11 cellular contexts compared by ENCODE assay signal in the genomic region with DNA sequence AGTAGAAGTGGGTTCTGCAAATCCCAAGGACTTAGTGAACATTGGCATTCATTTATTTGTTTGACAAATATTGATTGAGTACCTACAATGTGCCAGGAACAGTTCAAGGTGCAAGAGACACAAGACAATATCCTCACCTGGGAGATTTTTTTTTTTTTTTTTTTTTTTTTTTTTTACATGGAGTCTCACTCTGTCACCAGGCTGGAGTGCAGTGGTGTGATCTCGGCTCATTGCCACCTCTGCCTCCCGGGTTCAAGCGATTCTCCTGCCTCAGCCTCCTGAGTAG. TPM values are rescaled to one million over a fixed set of nuclear protein-coding genes. Genes with fewer than 3 reads are reported as not detected.
DNase-seq lines count a peak whose midpoint lies in the region; ATAC-seq, FAIRE-seq and TF ChIP-seq lines count a peak whose summit lies in the region.
"Not testable (repeated sequence)": the region's sequence is repeated elsewhere in the genome, so short reads cannot be mapped to it uniquely, and the experiment has no call there.
"Had no signal": no experiment of that assay in that cellular context is flagged by ENCODE, and none has a peak within 500 bp of the region (broad histone marks: within the 10 kb centered on the region; RNA-seq: fewer than 3 reads in every experiment).

No MANE protein-coding gene starts in this region.

- peak overlapping the region in 1 of 3 donors; percentile 45 for H3K9ac ChIP-seq in skeletal muscle tissue (ENCODE audit: low read depth in 1 of 3, low read length in 3 of 3)

- not testable (repeated sequence) for BruUV-seq in Caco-2 (replicated peaks; lab: Mats Ljungman, UMichigan)

- not testable (repeated sequence) for H3K27me3 Mint-ChIP-seq in Caco-2 (ENCODE audit: insufficient read depth, unreplicated experiment)
- peaks cover 26% of the 10 kb centered on the region for H3K27me3 Mint-ChIP-seq in T-helper 2 cell treated with Interferon-gamma antibody and Interleukin-4, amounts not matched to agents 5 μg/mL and 100 μg/mL, for 36 hours (ENCODE audit: low read depth)
- peaks cover 34% of the 10 kb centered on the region for H3K27me3 Mint-ChIP-seq in endothelial cell (ENCODE audit: unreplicated experiment)
- H3K27me3 Mint-ChIP-seq in naive thymus-derived CD8-positive, alpha-beta T cell = peaks cover 3 to 13% (median 7%) of the 10 kb centered on the region in 5 donors
- peaks cover 42% of the 10 kb centered on the region for H3K27me3 Mint-ChIP-seq in neural crest cell (ENCODE audit: low read depth)

- not testable (repeated sequence) for H3K4me1 Mint-ChIP-seq in Caco-2 (ENCODE audit: low read depth, unreplicated experiment); T-helper 2 cell treated with Interferon-gamma antibody and Interleukin-4, amounts not matched to agents 5 μg/mL and 100 μg/mL, for 36 hours (ENCODE audit: low read depth); endothelial cell (ENCODE audit: unreplicated experiment); neural crest cell
- H3K4me1 Mint-ChIP-seq in naive thymus-derived CD8-positive, alpha-beta T cell = peaks cover 9 to 18% (median 13%) of the 10 kb centered on the region in 4 donors

- H3K9me3 ChIP-seq in A549; Caco-2; skeletal muscle tissue (ENCODE audit: control insufficient read depth in 3 of 3, low read length in 3 of 3): not testable (repeated sequence)

- TF ChIP-seq CTCF in A549 (IDR thresholded peaks at IDR 0.05); Caco-2 (IDR thresholded peaks at IDR 0.05; ENCODE audit: insufficient read depth in 1 of 2, low read depth in 1 of 2, low read length in 1 of 2, severe bottlenecking in 1 of 2, unreplicated experiment in 1 of 2); endothelial cell (IDR thresholded peaks at IDR 0.05; ENCODE audit: unreplicated experiment); neural crest cell (conservative IDR thresholded peaks at IDR 0.05): not testable (repeated sequence)

- POLR2A ChIA-PET in A549 (lab: Yijun Ruan, JAX) = interaction anchor here (1.2 to 5.3 kb wide), 3 partner anchors 21 to 29 kb away, joined by 4 to 45 read pairs (median 9); partner anchors contain the start of gene GRAMD1A
- POLR2A ChIA-PET in Caco-2 (lab: Charles Lee); HEK293T (lab: Yijun Ruan, JAX): not testable (repeated sequence)
- POLR2A ChIA-PET in naive thymus-derived CD8-positive, alpha-beta T cell (lab: Charles Lee) = interaction anchor here (0.6 to 9.2 kb wide), 6 partner anchors 13 to 80 kb away, joined by 3 to 98 read pairs (median 4); partner anchors contain the start of gene GRAMD1A

- intact Hi-C loops in Caco-2 (cut with micrococcal nuclease; ENCODE audit: unreplicated experiment) = loop anchor here (2.0 kb wide), 1 partner anchor 22 kb away; no protein-coding TSS in a partner anchor

- not testable (repeated sequence) for TF ChIP-seq POLR2A in A549 (IDR thresholded peaks at IDR 0.05; ENCODE audit: low read length)

- H3K36me3 Mint-ChIP-seq in Caco-2 (ENCODE audit: insufficient read depth, unreplicated experiment) (peaks cover 59% of the 10 kb centered on the region), endothelial cell (ENCODE audit: low read depth, unreplicated experiment) (peaks cover 40% of the 10 kb centered on the region)
- peaks cover 26% of the 10 kb centered on the region for H3K36me3 Mint-ChIP-seq in T-helper 2 cell treated with Interferon-gamma antibody and Interleukin-4, amounts not matched to agents 5 μg/mL and 100 μg/mL, for 36 hours (ENCODE audit: low read depth)
- peaks cover 0 to 44% (median 5%) of the 10 kb centered on the region in 3 donors for H3K36me3 Mint-ChIP-seq in naive thymus-derived CD8-positive, alpha-beta T cell
- H3K36me3 Mint-ChIP-seq in neural crest cell (ENCODE audit: low read depth) = not testable (repeated sequence)

- not testable (repeated sequence) for DNase-seq in A549 (ENCODE audit: low read depth in 1 of 2, low spot score in 1 of 2); Caco-2; HEK293T (ENCODE audit: extremely low spot score); T-helper 2 cell treated with Interferon-gamma antibody and Interleukin-4, amounts not matched to agents 5 μg/mL and 100 μg/mL, for 36 hours (ENCODE audit: low spot score); endothelial cell (ENCODE audit: low spot score); naive thymus-derived CD8-positive, alpha-beta T cell; neural crest cell (ENCODE audit: low read depth, low spot score)

- H3K4me1 ChIP-seq in A549 = peaks cover 12% of the 10 kb centered on the region
- not testable (repeated sequence) for H3K4me1 ChIP-seq in Caco-2
- peaks cover 36 to 44% (median 37%) of the 10 kb centered on the region in 3 donors for H3K4me1 ChIP-seq in skeletal muscle tissue (ENCODE audit: control insufficient read depth in 3 of 3, insufficient read depth in 3 of 3, low read length in 3 of 3)

- WGBS in A549 (ENCODE audit: missing lambda C conversion rate) = 93% methylated on average over 3 of the region's 3 CpGs

- H3K4me3 Mint-ChIP-seq in Caco-2 (ENCODE audit: unreplicated experiment) (peak overlapping the region; percentile 42), endothelial cell (ENCODE audit: unreplicated experiment) (peak overlapping the region; percentile 13), neural crest cell (peak overlapping the region; percentile 40)
- peak overlapping the region; percentile 5 for H3K4me3 Mint-ChIP-seq in T-helper 2 cell treated with Interferon-gamma antibody and Interleukin-4, amounts not matched to agents 5 μg/mL and 100 μg/mL, for 36 hours
- peak overlapping the region in 8 of 10 donors; percentile 10 to 70 (median 42) for H3K4me3 Mint-ChIP-seq in naive thymus-derived CD8-positive, alpha-beta T cell

- CTCF ChIA-PET in A549 (lab: Yijun Ruan, JAX) = interaction anchor here (1.2 to 48.0 kb wide), 5 partner anchors 19 to 107 kb away, joined by 3 to 1860 read pairs (median 11); partner anchors contain the start of genes GRAMD1A, LGI4 and ZNF792
- CTCF ChIA-PET in Caco-2 (lab: Charles Lee); HEK293T (lab: Yijun Ruan, JAX): not testable (repeated sequence)

- ATAC-seq in A549; naive thymus-derived CD8-positive, alpha-beta T cell: not testable (repeated sequence)

- FAIRE-seq in A549 (lab: Jason Lieb, UNC) = peak; percentile 63

- not testable (repeated sequence) for H3K4me3 ChIP-seq in A549; Caco-2 (ENCODE audit: low read depth, low read length); skeletal muscle tissue (ENCODE audit: low read length in 3 of 3)

- not testable (repeated sequence) for TF ChIP-seq EP300 in A549 (IDR thresholded peaks at IDR 0.05)

- H3K36me3 ChIP-seq in Caco-2 (ENCODE audit: control insufficient read depth, insufficient read depth, low read length) = not testable (repeated sequence)
- peaks cover 20 to 34% (median 31%) of the 10 kb centered on the region in 3 donors for H3K36me3 ChIP-seq in skeletal muscle tissue (ENCODE audit: control insufficient read depth in 3 of 3, insufficient read depth in 3 of 3, low read length in 3 of 3)

- not testable (repeated sequence) for H3K9me3 Mint-ChIP-seq in Caco-2 (ENCODE audit: unreplicated experiment); T-helper 2 cell treated with Interferon-gamma antibody and Interleukin-4, amounts not matched to agents 5 μg/mL and 100 μg/mL, for 36 hours; endothelial cell (ENCODE audit: unreplicated experiment); naive thymus-derived CD8-positive, alpha-beta T cell; neural crest cell

- not testable (repeated sequence) for H3K27ac ChIP-seq in A549
- peak overlapping the region; percentile 49 for H3K27ac ChIP-seq in skeletal muscle tissue (ENCODE audit: low read depth, low read length)

- H3K27me3 ChIP-seq in Caco-2 (replicated peaks; ENCODE audit: control insufficient read depth, insufficient read depth, low read length); skeletal muscle tissue (ENCODE audit: control insufficient read depth in 3 of 3, insufficient read depth in 3 of 3, low read length in 3 of 3): not testable (repeated sequence)

- not testable (repeated sequence) for TF ChIP-seq RAD21 in A549 (conservative IDR thresholded peaks at IDR 0.05 in 1 of 2, IDR thresholded peaks at IDR 0.05 in 1 of 2)

- not testable (repeated sequence) for H3K4me2 ChIP-seq in A549

- not testable (repeated sequence) for H3K27ac Mint-ChIP-seq in Caco-2 (ENCODE audit: unreplicated experiment); T-helper 2 cell treated with Interferon-gamma antibody and Interleukin-4, amounts not matched to agents 5 μg/mL and 100 μg/mL, for 36 hours; endothelial cell (ENCODE audit: unreplicated experiment); neural crest cell (ENCODE audit: unreplicated experiment)
- peak overlapping the region in 4 of 10 donors; percentile 17 to 87 (median 60) for H3K27ac Mint-ChIP-seq in naive thymus-derived CD8-positive, alpha-beta T cell

RNA-seq across cellular contexts. Expression of gene SCN1B, which starts 1.7 kb away (rescaled TPM):
- 11.0 and 12.8 TPM in 2 replicates for polyA plus RNA-seq in A549 (2011; rRNA removed)
- polyA plus RNA-seq in A549 (2012; cell fraction: cytosol; rRNA removed) = 14.1 and 15.1 TPM in 2 replicates
- polyA plus RNA-seq in A549 (2012; cell fraction: nucleus; rRNA removed) = 21.3 and 22.5 TPM in 2 replicates
- polyA plus RNA-seq in A549 (2017; fragmentation: RNase III; extraction: RNeasy Plus Mini Kit Qiagen cat#74134 plus additional on column Dnase treatment) = 10.3 to 11.4 TPM (median 11.3 TPM) in 3 replicates
- 7.9 and 12.7 TPM in 2 replicates for polyA minus RNA-seq in A549 (2011; rRNA and poly(A)+ RNA removed)
- total RNA-seq in Caco-2 (2022) = 1.7 and 1.9 TPM in 2 replicates
- 0.62 TPM for total RNA-seq in endothelial cell (ENCODE audit: unreplicated experiment)
- 1 to 10 TPM; 1.6 to 2.1 TPM for total RNA-seq in naive thymus-derived CD8-positive, alpha-beta T cell
- polyA plus RNA-seq in naive thymus-derived CD8-positive, alpha-beta T cell = under 1 TPM in 2 of 3 donors, not detected in 1; 0.27 to 0.28 TPM
- 1.7 and 1.9 TPM in 2 replicates for total RNA-seq in neural crest cell
- total RNA-seq in skeletal muscle tissue = 1.6 TPM

RNA-seq across cellular contexts. Expression of gene HPN, which starts 13.0 kb away (rescaled TPM):
- polyA plus RNA-seq in A549 (2011; rRNA removed) (0.08 and 0.09 TPM in 2 replicates), A549 (2017; fragmentation: RNase III; extraction: RNeasy Plus Mini Kit Qiagen cat#74134 plus additional on column Dnase treatment) (0.04 to 0.12 TPM (median 0.06 TPM) in 3 replicates)
- polyA plus RNA-seq in A549 (2012; cell fraction: cytosol; rRNA removed) = 0.04 TPM in 2 replicates
- 0.47 and 0.66 TPM in 2 replicates for polyA plus RNA-seq in A549 (2012; cell fraction: nucleus; rRNA removed)
- polyA minus RNA-seq in A549 (2011; rRNA and poly(A)+ RNA removed) = not detected in 2 replicates
- total RNA-seq in Caco-2 (2022) (20.8 and 21.1 TPM in 2 replicates), endothelial cell (ENCODE audit: unreplicated experiment) (1.3 TPM), neural crest cell (0.26 and 0.27 TPM in 2 replicates), skeletal muscle tissue (0.52 TPM)
- total RNA-seq in naive thymus-derived CD8-positive, alpha-beta T cell = under 1 TPM in 1 of 2 experiments, not detected in 1; 0.16 TPM
- polyA plus RNA-seq in naive thymus-derived CD8-positive, alpha-beta T cell = under 1 TPM in 1 of 3 donors, not detected in 2; 0.16 TPM
- total RNA-seq: A673, G401 had no signal
- polyA plus RNA-seq: AG04450 had no signal

RNA-seq across cellular contexts. Expression of gene GRAMD1A, which starts 28.4 kb away (rescaled TPM):
- 184 and 221 TPM in 2 replicates for polyA plus RNA-seq in A549 (2011; rRNA removed)
- 170 and 209 TPM in 2 replicates for polyA plus RNA-seq in A549 (2012; cell fraction: cytosol; rRNA removed)
- 411 and 413 TPM in 2 replicates for polyA plus RNA-seq in A549 (2012; cell fraction: nucleus; rRNA removed)
- 104 to 131 TPM (median 128 TPM) in 3 replicates for polyA plus RNA-seq in A549 (2017; fragmentation: RNase III; extraction: RNeasy Plus Mini Kit Qiagen cat#74134 plus additional on column Dnase treatment)
- 237 and 239 TPM in 2 replicates for polyA minus RNA-seq in A549 (2011; rRNA and poly(A)+ RNA removed)
- 110 and 132 TPM in 2 replicates for total RNA-seq in Caco-2 (2022)
- total RNA-seq in endothelial cell (ENCODE audit: unreplicated experiment) = 156 TPM
- total RNA-seq in naive thymus-derived CD8-positive, alpha-beta T cell = 100 to 1,000 TPM; 317 to 335 TPM
- 10 to 100 TPM; 29.5 to 77.0 (median 42.0) TPM for polyA plus RNA-seq in naive thymus-derived CD8-positive, alpha-beta T cell
- 100 and 103 TPM in 2 replicates for total RNA-seq in neural crest cell
- 17.7 TPM for total RNA-seq in skeletal muscle tissue
